12 cellular contexts compared by ENCODE assay signal in genomic region chr13:19572280-19572679, GRCh38. TPM values are rescaled to one million over a fixed set of nuclear protein-coding genes. Genes with fewer than 3 reads are reported as not detected.
"Had no signal": no experiment of that assay in that cellular context is flagged by ENCODE, and none has a peak within 500 bp of the region (broad histone marks: within the 10 kb centered on the region; RNA-seq: fewer than 3 reads in every experiment).

No MANE protein-coding gene starts in this region.

- FAIRE-seq: H1, H54 had no signal

- DNase-seq: GM23248, GOT3, H7, H9, HCEC 1CT, HFFc6 had no signal

- H3K9me3 ChIP-seq: HAP-1 had no signal

- H2AFZ ChIP-seq: GM23248, GM23338 had no signal

- H3K36me3 ChIP-seq: HAP-1 had no signal

- H3K4me3 ChIP-seq: GM23248, GM23338, HAP-1 had no signal

- H3K9ac ChIP-seq: GM23248 had no signal

- H3K27ac ChIP-seq: GM23248 had no signal

- H3K4me2 ChIP-seq: GM23338 had no signal

- H3K4me1 ChIP-seq: HAP-1 had no signal

- ATAC-seq: GM23338, HCT116 had no signal

RNA-seq across cellular contexts. Expression of gene TPTE2, which starts 10.9 kb away (rescaled TPM):
- total RNA-seq: GM23248, GM23338, H1, H4, H7, H9 had no signal
- polyA plus RNA-seq: GM23248, GM23338, H1 had no signal
